In the genomic region with DNA sequence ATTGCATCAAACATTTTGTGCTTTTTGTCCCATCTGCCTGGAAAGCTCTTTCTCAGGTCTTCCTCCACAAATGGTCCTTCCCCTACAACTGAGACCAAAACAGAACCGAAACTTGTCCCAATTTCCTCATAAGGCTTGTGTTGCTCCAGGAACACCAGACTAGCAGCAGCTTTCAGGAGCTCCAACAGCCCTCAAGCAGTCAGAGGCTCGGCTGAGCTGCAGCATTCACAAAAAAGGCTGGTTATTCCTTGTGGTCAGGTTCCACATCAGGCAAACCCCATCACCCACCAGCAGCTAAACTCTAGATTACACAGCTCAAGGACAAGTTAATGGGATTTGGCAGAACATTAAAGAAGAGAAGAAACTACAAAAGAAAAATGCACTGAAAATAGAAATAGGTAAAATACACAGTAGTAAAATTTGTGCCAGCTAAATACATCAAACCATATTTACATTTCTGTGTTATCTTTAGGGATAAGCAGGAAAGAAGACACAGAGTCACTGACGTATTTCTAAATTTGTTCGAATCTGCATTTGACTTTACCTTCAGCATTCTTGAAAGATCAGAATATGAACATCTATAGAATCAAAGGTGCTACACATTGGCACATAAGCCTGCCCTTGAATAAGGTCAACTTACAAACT, we compare ENCODE assay signal across 14 cellular contexts.
"Had no signal": no experiment of that assay in that cellular context is flagged by ENCODE, and none has a peak within 500 bp of the region (broad histone marks: within the 10 kb centered on the region; RNA-seq: fewer than 3 reads in every experiment).

No MANE protein-coding gene starts in this region.

- H3K36me3 ChIP-seq: stomach, uterus had no signal

- H3K27ac ChIP-seq: coronary artery, stomach, uterus had no signal

- H3K4me1 ChIP-seq: uterus had no signal

- H3K27me3 ChIP-seq: hepatocyte, stomach, uterus had no signal

- H3K9me3 ChIP-seq: stomach, uterus had no signal

- DNase-seq: activated CD4-positive, alpha-beta T cell treated with anti-CD3 and anti-CD28 coated beads for 1 hour; activated CD4-positive, alpha-beta T cell treated with anti-CD3 and anti-CD28 coated beads, Interleukin-2, amount 50 U/mL, for 48 hours; activated gamma-delta T cell; activated T-cell treated with anti-CD3 and anti-CD28 coated beads, Interleukin-2, amount 50 U/mL, for 4 hours; caudate nucleus; effector memory CD4-positive, alpha-beta T cell; kidney; natural killer cell; stimulated activated CD4-positive, alpha-beta T cell treated with anti-CD3 and anti-CD28 coated beads, Interleukin-4, amount 100 ng/mL, for 4 hours; stomach; uterus had no signal

- H2AFZ ChIP-seq: hepatocyte had no signal

- H3K4me3 ChIP-seq: coronary artery, hepatocyte, lung, stomach, uterus had no signal

- H3K4me2 ChIP-seq: hepatocyte had no signal

- ATAC-seq: activated T-cell treated with anti-CD3 and anti-CD28 coated beads, Interleukin-2, amount 50 U/mL, for 4 hours; natural killer cell had no signal
